13 cellular contexts compared by ENCODE assay signal in the genomic region with DNA sequence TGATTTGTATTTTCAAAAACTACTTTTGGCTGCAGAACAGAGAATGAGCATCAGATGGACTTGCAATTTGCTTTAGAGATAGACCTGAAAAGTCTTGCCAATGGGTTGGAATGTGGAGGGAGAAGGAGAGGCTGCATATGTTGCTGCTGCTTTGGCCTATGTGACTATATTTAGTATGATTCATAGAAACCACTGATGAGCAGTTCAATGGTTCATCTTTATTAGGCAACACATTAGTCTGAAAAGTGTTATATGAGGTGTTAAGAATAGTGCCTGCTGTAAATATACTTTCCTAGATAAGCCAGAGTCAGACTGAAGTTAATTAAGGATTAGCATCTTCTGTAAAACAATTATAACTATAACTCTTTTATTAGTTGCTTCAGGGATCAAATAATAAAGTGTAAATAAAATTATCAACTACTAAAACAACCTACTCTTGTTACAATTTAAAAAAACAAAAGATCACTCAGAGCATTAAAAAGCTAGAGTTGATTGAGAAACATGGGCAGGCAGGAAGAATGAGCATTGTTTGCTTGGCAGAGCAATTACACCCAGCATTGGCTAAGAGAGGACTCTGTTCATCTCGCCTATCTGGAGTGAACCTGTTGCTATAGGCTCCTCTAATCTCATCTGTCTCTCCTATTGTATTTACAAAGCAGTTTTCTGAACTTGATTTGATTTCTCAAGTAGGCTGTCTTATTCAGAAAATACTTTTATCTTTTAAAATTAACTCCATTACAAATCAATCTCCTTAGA. TPM values are rescaled to one million over a fixed set of nuclear protein-coding genes. Genes with fewer than 3 reads are reported as not detected.
DNase-seq lines count a peak whose midpoint lies in the region; ATAC-seq and TF ChIP-seq lines count a peak whose summit lies in the region.
"Had no signal": no experiment of that assay in that cellular context is flagged by ENCODE, and none has a peak within 500 bp of the region (broad histone marks: within the 10 kb centered on the region; RNA-seq: fewer than 3 reads in every experiment).

No MANE protein-coding gene starts in this region.

- dilution Hi-C loops in mammary epithelial cell (cut with HindIII; ENCODE audit: low sequenced_read_pairs), result no loop called here

- H3K9me3 ChIP-seq in mammary epithelial cell (replicated peaks; ENCODE audit: insufficient read depth, low read length) (no peaks in the 10 kb centered on the region), mucosa of descending colon (no peaks in the 10 kb centered on the region)
- H3K9me3 ChIP-seq: suprapubic skin had no signal

- H3K4me2 ChIP-seq in mammary epithelial cell (ENCODE audit: insufficient read depth, low read depth, low read length), result peak overlapping the region; percentile 32

- no peak overlapping the region for H2AFZ ChIP-seq in mammary epithelial cell (ENCODE audit: low read depth, low read length)

- in situ Hi-C loops in mammary epithelial cell (cut with MboI; ENCODE audit: low sequenced_read_pairs in 2 of 2), result loop anchor here in 1 of 2 donors (10.0 to 25.0 kb wide), 2 partner anchors 148 to 271 kb away; partner anchors contain the start of genes OSM, RNF215 and SEC14L2

- CTCF ChIA-PET in mammary epithelial cell (lab: Charles Lee; ENCODE audit: low non-redundant PET), result interaction anchor here (0.6 kb wide), 1 partner anchor 170 kb away, joined by 3 read pairs; no protein-coding TSS in a partner anchor

- no peaks in the 10 kb centered on the region for H3K79me2 ChIP-seq in mammary epithelial cell (ENCODE audit: insufficient read depth, low read length)

- ATAC-seq in mucosa of descending colon (peak; percentile 73), GM18868 (IDR thresholded peaks at IDR 0.05; ENCODE audit: unreplicated experiment) (no peak), HG03460 (IDR thresholded peaks at IDR 0.05; ENCODE audit: unreplicated experiment) (no peak)

- DNase-seq in DMS53 (lab: John Stamatoyannopoulos, UW) (peak; percentile 21), DMS53 treated with DMSO at 0.1 percent for 48 hours (lab: John Stamatoyannopoulos, UW; ENCODE audit: unreplicated experiment) (no peak), M059J (ENCODE audit: low read depth) (peak; percentile 39), mammary epithelial cell (peak; percentile 76), mucosa of descending colon (peak in 1 of 3 donors; percentile 10), HuH-7.5 (ENCODE audit: low spot score) (no peak)
- DNase-seq: activated B cell treated with CpG ODN at 0.5 μM for 24 hours; NCI-H1694; stimulated activated CD4-positive, alpha-beta T cell treated with anti-CD3 and anti-CD28 coated beads, Interleukin-4, amount 100 ng/mL, for 1 hour had no signal

- TF ChIP-seq CTCF in mammary epithelial cell (conservative IDR thresholded peaks at IDR 0.05 in 1 of 2, IDR thresholded peaks at IDR 0.05 in 1 of 2; ENCODE audit: extremely low read depth in 1 of 2, insufficient read depth in 1 of 2, low read depth in 1 of 2, low read length in 2 of 2), result no peak
- TF ChIP-seq CTCF in mucosa of descending colon (IDR thresholded peaks at IDR 0.05), result no peak

- H3K27ac ChIP-seq in mammary epithelial cell (ENCODE audit: insufficient read depth, low read depth, low read length), result peak overlapping the region; percentile 58
- H3K27ac ChIP-seq: 22Rv1, suprapubic skin had no signal

- H3K27me3 ChIP-seq in mammary epithelial cell (ENCODE audit: insufficient read depth, low read length), result no peaks in the 10 kb centered on the region
- H3K27me3 ChIP-seq: suprapubic skin had no signal

- H3K4me1 ChIP-seq in mammary epithelial cell (ENCODE audit: insufficient read depth, low read length) (peaks cover 16% of the 10 kb centered on the region), mucosa of descending colon (ENCODE audit: low read depth) (no peaks in the 10 kb centered on the region)
- H3K4me1 ChIP-seq: suprapubic skin had no signal

- H3K36me3 ChIP-seq in mammary epithelial cell (ENCODE audit: insufficient read depth, low read length), result no peaks in the 10 kb centered on the region
- no peaks in the 10 kb centered on the region for H3K36me3 ChIP-seq in mucosa of descending colon (ENCODE audit: low read depth)
- H3K36me3 ChIP-seq: suprapubic skin had no signal

- intact Hi-C loops in mammary epithelial cell (cut with micrococcal nuclease) (loop anchor here (1.0 to 5.0 kb wide), 3 partner anchors 62 to 91 kb away; no protein-coding TSS in a partner anchor), mucosa of descending colon (cut with DNase I, micrococcal nuclease) (no loop called here)

- TSS peak; percentile 58 for BruUV-seq in mammary epithelial cell (replicated peaks; lab: Mats Ljungman, UMichigan)

- H3K9ac ChIP-seq in mammary epithelial cell (ENCODE audit: insufficient read depth, low read length), result no peak overlapping the region

- no peak overlapping the region for H3K4me3 ChIP-seq in mammary epithelial cell (replicated peaks in 1 of 3; ENCODE audit: insufficient read depth in 1 of 3, low read depth in 2 of 3, low read length in 3 of 3)
- H3K4me3 ChIP-seq in mucosa of descending colon, result no peak overlapping the region
- H3K4me3 ChIP-seq: suprapubic skin had no signal

- no peaks in the 10 kb centered on the region for H4K20me1 ChIP-seq in mammary epithelial cell (ENCODE audit: insufficient read depth, low read length)

- 0% methylated on average over 1 of the region's 1 CpG for WGBS in mammary epithelial cell (ENCODE audit: low coverage, missing lambda C conversion rate)

RNA-seq across cellular contexts. Expression of gene HORMAD2, which starts 36.3 kb away (rescaled TPM):
- total RNA-seq in M059J (2014; rRNA removed; shearing (Covaris generic)), result 0.22 TPM in 1 of 2 replicates, not detected in the other
- total RNA-seq in mammary epithelial cell (not detected), mucosa of descending colon (not detected)
- not detected for polyA plus RNA-seq in mammary epithelial cell
- not detected for polyA minus RNA-seq in mammary epithelial cell
- total RNA-seq: activated B cell treated with CpG ODN at 0.5 μM for 24 hours, suprapubic skin had no signal

Comparison
In these comparisons a context has a peak if more than half of its experiments do, and no peak if none do; other contexts are left out.
1. DNase-seq: peak in DMS53 (single experiment), M059J (single experiment) and mammary epithelial cell (single experiment); none in DMS53 treated with DMSO at 0.1 percent for 48 hours (single experiment) and HuH-7.5 (single experiment).